ENCODE assay signal across 7 cellular contexts in the genomic region with DNA sequence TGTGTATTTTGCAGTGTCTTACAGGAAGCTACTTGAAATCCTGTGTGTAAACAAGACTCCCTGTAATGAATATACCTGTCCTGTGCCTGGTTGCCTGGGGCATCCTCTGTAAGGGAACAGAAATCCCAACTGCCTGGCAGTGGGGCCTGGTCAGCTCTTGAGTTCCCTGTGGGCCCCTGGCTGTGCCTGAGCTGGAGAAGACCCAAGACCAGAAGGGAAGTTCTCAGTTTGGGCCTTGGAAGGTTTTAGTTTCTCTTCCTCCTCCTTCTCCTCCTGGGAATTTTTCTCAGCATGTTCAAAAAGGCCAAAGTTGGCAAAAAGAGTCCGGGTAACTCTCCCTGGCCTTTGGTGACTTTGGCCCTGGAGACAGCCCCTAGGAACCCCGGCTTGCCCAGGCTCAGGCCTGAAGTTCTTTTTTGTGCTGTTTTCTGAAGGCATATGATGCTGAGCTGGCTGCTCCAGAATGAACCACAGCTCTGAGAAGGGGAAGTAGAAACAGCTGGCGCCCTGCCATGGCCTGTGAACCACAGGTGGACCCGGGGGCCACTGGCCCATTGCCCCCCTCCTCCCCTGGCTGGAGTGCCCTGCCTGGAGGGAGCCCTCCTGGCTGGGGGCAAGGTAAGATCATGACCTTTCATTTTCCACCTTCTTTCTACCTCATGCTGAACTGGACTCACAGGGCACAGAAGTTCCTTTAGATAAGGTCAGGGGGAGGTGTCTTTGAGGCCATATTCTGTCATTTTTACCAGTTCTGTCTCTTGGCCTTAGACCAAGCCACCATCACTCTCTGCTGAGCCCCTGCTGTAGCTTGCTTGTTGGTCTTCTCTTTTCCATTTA. TPM values are rescaled to one million over a fixed set of nuclear protein-coding genes. Genes with fewer than 3 reads are reported as not detected.
DNase-seq lines count a peak whose midpoint lies in the region; ATAC-seq and TF ChIP-seq lines count a peak whose summit lies in the region.

No MANE protein-coding gene starts in this region.

- no peak overlapping the region for H3K4ac ChIP-seq in trophoblast cell (ENCODE audit: low read depth, low read length)

- H3K27ac ChIP-seq in trophoblast cell (ENCODE audit: low read depth, low read length) = no peak overlapping the region

- WGBS in trophoblast cell (ENCODE audit: extremely low coverage, insufficient coverage, insufficient read length) = no CpG with 5 or more reads among the region's 4 CpGs

- H3K9me3 ChIP-seq in Loucy (ENCODE audit: insufficient read depth, low read depth, low read length) (no peaks in the 10 kb centered on the region), trophoblast cell (ENCODE audit: insufficient read depth, low read depth, low read length) (no peaks in the 10 kb centered on the region)

- H2BK5ac ChIP-seq in trophoblast cell (ENCODE audit: low read depth, low read length, poor library complexity) = no peak overlapping the region

- no peaks in the 10 kb centered on the region for H3F3A ChIP-seq in Loucy (ENCODE audit: low read depth)

- DNase-seq in central memory CD8-positive, alpha-beta T cell (ENCODE audit: low spot score in 2 of 2) = no peak
- DNase-seq in trophoblast cell (peak; percentile 16 to 44), SK-N-DZ (ENCODE audit: low spot score) (no peak), GOT3 (lab: John Stamatoyannopoulos, UW) (no peak)

- H3K4me1 ChIP-seq in Loucy (ENCODE audit: insufficient read depth, low read length, poor library complexity, severe bottlenecking) (peaks cover 35% of the 10 kb centered on the region), trophoblast cell (ENCODE audit: control insufficient read depth in 1 of 2, insufficient read depth in 2 of 2, low read length in 2 of 2) (peaks cover 14 to 26% of the 10 kb centered on the region in 2 experiments)

- ATAC-seq in GM18508 (IDR thresholded peaks at IDR 0.05; ENCODE audit: insufficient read depth, unreplicated experiment) = peak; percentile 57
- peak; percentile 68 for ATAC-seq in GM21576 (IDR thresholded peaks at IDR 0.05; ENCODE audit: unreplicated experiment)
- no peak for ATAC-seq in central memory CD8-positive, alpha-beta T cell (replicated peaks; ENCODE audit: extremely low read depth, poor library complexity, severe bottlenecking)

- H3K79me1 ChIP-seq in trophoblast cell (ENCODE audit: low read length) = no peaks in the 10 kb centered on the region

- peak overlapping the region; percentile 76 for H3K27ac Mint-ChIP-seq in central memory CD8-positive, alpha-beta T cell (ENCODE audit: low read depth)

- H3K4me1 Mint-ChIP-seq in central memory CD8-positive, alpha-beta T cell = peaks cover 44% of the 10 kb centered on the region

- H3K4me2 ChIP-seq in Loucy (ENCODE audit: low read depth, low read length, poor library complexity, severe bottlenecking) = peak overlapping the region; percentile 47
- H3K4me2 ChIP-seq in trophoblast cell (ENCODE audit: low read length) = no peak overlapping the region

- peak overlapping the region; percentile 42 for H4K91ac ChIP-seq in trophoblast cell (ENCODE audit: low read depth, low read length)

- H3K79me2 ChIP-seq in Loucy (ENCODE audit: insufficient read depth, low read length) = peaks cover 37% of the 10 kb centered on the region
- no peaks in the 10 kb centered on the region for H3K79me2 ChIP-seq in trophoblast cell (ENCODE audit: control insufficient read depth, insufficient read depth, low read length, poor library complexity)

- no peak overlapping the region for H4K12ac ChIP-seq in trophoblast cell (ENCODE audit: low read depth, low read length)

- H3K27me3 Mint-ChIP-seq in central memory CD8-positive, alpha-beta T cell = no peaks in the 10 kb centered on the region

- no peak overlapping the region for H2BK12ac ChIP-seq in trophoblast cell (ENCODE audit: low read length)

- H3K27me3 ChIP-seq in Loucy (ENCODE audit: insufficient read depth, low read length, poor library complexity, severe bottlenecking) (no peaks in the 10 kb centered on the region), trophoblast cell (ENCODE audit: insufficient read depth, low read length) (no peaks in the 10 kb centered on the region)

- H3K14ac ChIP-seq in trophoblast cell (ENCODE audit: low read length) = no peak overlapping the region

- H3K9ac ChIP-seq in Loucy (ENCODE audit: low read depth, low read length, poor library complexity, severe bottlenecking) (no peak overlapping the region), trophoblast cell (ENCODE audit: low read length) (no peak overlapping the region)

- H3K36me3 ChIP-seq in Loucy (ENCODE audit: insufficient read depth, low read length) (peaks cover 11% of the 10 kb centered on the region; the same call in 1 of the 2 replicates), trophoblast cell (ENCODE audit: control insufficient read depth in 1 of 2, insufficient read depth in 2 of 2, low read length in 2 of 2) (peaks cover 0 to 2% of the 10 kb centered on the region in 2 experiments)

- H2AFZ ChIP-seq in Loucy (ENCODE audit: low read length) = no peak overlapping the region
- H2AFZ ChIP-seq in trophoblast cell (ENCODE audit: insufficient read depth, low read length, poor library complexity) = no peak overlapping the region

- no peak for TF ChIP-seq CTCF in Loucy (conservative IDR thresholded peaks at IDR 0.05; ENCODE audit: low read length)

- no peak overlapping the region for H3K23ac ChIP-seq in trophoblast cell (ENCODE audit: low read length)

- no peaks in the 10 kb centered on the region for H3K9me2 ChIP-seq in Loucy (replicated peaks; ENCODE audit: low read depth, low read length)

- no peak overlapping the region for H4K8ac ChIP-seq in trophoblast cell (ENCODE audit: low read depth, low read length)

- H2AK5ac ChIP-seq in trophoblast cell (ENCODE audit: low read length) = no peak overlapping the region

- peaks cover 4% of the 10 kb centered on the region for H4K20me1 ChIP-seq in Loucy (ENCODE audit: insufficient read depth, low read length, poor library complexity, severe bottlenecking)

- no peaks in the 10 kb centered on the region for H3K9me3 Mint-ChIP-seq in central memory CD8-positive, alpha-beta T cell

- H3K4me3 Mint-ChIP-seq in central memory CD8-positive, alpha-beta T cell = no peak overlapping the region

- H3K4me3 ChIP-seq in Loucy (ENCODE audit: low read length, poor library complexity, severe bottlenecking) (peak overlapping the region; percentile 43), trophoblast cell (ENCODE audit: low read depth, low read length) (no peak overlapping the region)

- H3K18ac ChIP-seq in trophoblast cell (ENCODE audit: low read length) = no peak overlapping the region

- peaks cover 11% of the 10 kb centered on the region for H3K36me3 Mint-ChIP-seq in central memory CD8-positive, alpha-beta T cell (ENCODE audit: insufficient read depth)

- H2BK120ac ChIP-seq in trophoblast cell (ENCODE audit: insufficient read depth, low read length, poor library complexity) = no peak overlapping the region

RNA-seq across cellular contexts. Expression of a gene that starts 5.8 kb away (rescaled TPM):
- 7.5 and 8.4 TPM in 2 replicates for polyA plus RNA-seq in trophoblast cell (2013)
- polyA plus RNA-seq in SK-N-DZ (2014; cell fraction: cytosol; rRNA removed) = 5.3 and 5.4 TPM in 2 replicates
- 2.4 and 7.1 TPM in 2 replicates for polyA plus RNA-seq in SK-N-DZ (2014; cell fraction: nucleus; rRNA removed)

RNA-seq across cellular contexts. Expression of a gene that starts 29.3 kb away (rescaled TPM):
- 342 and 358 TPM in 2 replicates for polyA plus RNA-seq in trophoblast cell (2013)
- 290 TPM in 2 replicates for polyA plus RNA-seq in SK-N-DZ (2014; cell fraction: cytosol; rRNA removed)
- polyA plus RNA-seq in SK-N-DZ (2014; cell fraction: nucleus; rRNA removed) = 198 and 209 TPM in 2 replicates

RNA-seq across cellular contexts. Expression of a gene that starts 40.7 kb away (rescaled TPM):
- polyA plus RNA-seq in trophoblast cell (2013) = not detected in 2 replicates
- polyA plus RNA-seq in SK-N-DZ (2014; cell fraction: cytosol; rRNA removed) = not detected in 2 replicates
- polyA plus RNA-seq in SK-N-DZ (2014; cell fraction: nucleus; rRNA removed) = not detected in 2 replicates

Comparison
In these comparisons a context has a peak if more than half of its experiments do, and no peak if none do; other contexts are left out.
1. DNase-seq: peak in trophoblast cell (2 of 2); none in central memory CD8-positive, alpha-beta T cell (0 of 2), SK-N-DZ (single experiment) and GOT3 (single experiment).